Comparison of ENCODE assay signal across 29 cellular contexts in genomic region chr1:156538711-156539440, GRCh38. TPM values are rescaled to one million over a fixed set of nuclear protein-coding genes. Genes with fewer than 3 reads are reported as not detected.
"Had no signal": no experiment of that assay in that cellular context is flagged by ENCODE, and none has a peak within 500 bp of the region (broad histone marks: within the 10 kb centered on the region; RNA-seq: fewer than 3 reads in every experiment).

No MANE protein-coding gene starts in this region.

- DNase-seq: activated B cell treated with CpG ODN at 0.5 μM for 24 hours; activated CD4-positive, alpha-beta T cell treated with anti-CD3 and anti-CD28 coated beads for 36 hours; activated CD4-positive, alpha-beta T cell treated with anti-CD3 and anti-CD28 coated beads, Interleukin-2, amount 50 U/mL, for 4 hours; activated CD8-positive, alpha-beta memory T cell treated with anti-CD3 and anti-CD28 coated beads, Interleukin-2, amount 50 U/mL, for 48 hours; activated naive CD4-positive, alpha-beta T cell treated with anti-CD3 and anti-CD28 coated beads for 36 hours; activated naive CD8-positive, alpha-beta T cell treated with anti-CD3 and anti-CD28 coated beads, Interleukin-2, amount 50 U/mL, for 24 hours; activated T-cell treated with anti-CD3 and anti-CD28 coated beads, Interleukin-2, amount 50 U/mL, for 4 hours; body of pancreas; effector CD4-positive, alpha-beta T cell; foreskin keratinocyte; kidney; lower lobe of right lung; midbrain; right cardiac atrium; stimulated activated CD4-positive, alpha-beta T cell treated with anti-CD3 and anti-CD28 coated beads, Interleukin-4, amount 100 ng/mL, for 24 hours; stimulated activated naive CD4-positive, alpha-beta T cell treated with Interleukin-2 at 50 U/mL for 16 hours; T1000 had no signal

- H3K27me3 Mint-ChIP-seq: activated B cell treated with CpG ODN at 0.5 μM for 24 hours; activated CD4-positive, alpha-beta T cell treated with anti-CD3 and anti-CD28 coated beads for 36 hours; activated naive CD8-positive, alpha-beta T cell treated with anti-CD3 and anti-CD28 coated beads, Interleukin-2, amount 50 U/mL, for 24 hours; dendritic cell treated with granulocyte-macrophage colony-stimulating factor and Interleukin-4, amounts not matched to agents 40 ng/mL and 50 ng/mL, for 4 days; natural killer cell treated with Interleukin-12 subunit alpha and Interleukin-12 subunit beta and Interleukin-15 and Interleukin-18, amount 100 ng/mL, for 72 hours; type B pancreatic cell had no signal

- H3K4me3 ChIP-seq: body of pancreas, lower lobe of right lung, pancreas, thoracic aorta, vagina had no signal

- H3K27me3 ChIP-seq: body of pancreas, foreskin keratinocyte, pancreas, vagina had no signal

- H3K9me3 Mint-ChIP-seq: activated B cell treated with CpG ODN at 0.5 μM for 24 hours; activated naive CD4-positive, alpha-beta T cell treated with anti-CD3 and anti-CD28 coated beads for 36 hours; activated naive CD8-positive, alpha-beta T cell treated with anti-CD3 and anti-CD28 coated beads, Interleukin-2, amount 50 U/mL, for 24 hours; activated T-cell treated with anti-CD3 and anti-CD28 coated beads, Interleukin-2, amount 50 U/mL, for 4 hours; activated T-helper 2 cell treated with anti-CD3 and anti-CD28 coated beads, Interferon-gamma antibody, Interleukin-2, Interleukin-4, amounts not matched to agents 10 μg/mL and 5 μg/mL and 100 μg/mL, durations not matched to agents 14 hours and 24 hours and 36 hours; dendritic cell treated with granulocyte-macrophage colony-stimulating factor and Interleukin-4, amounts not matched to agents 40 ng/mL and 50 ng/mL, for 4 days; natural killer cell treated with Interleukin-12 subunit alpha and Interleukin-12 subunit beta and Interleukin-15 and Interleukin-18, amount 100 ng/mL, for 72 hours; T-helper 1 cell treated with Interleukin-12 subunit alpha and Interleukin-12 subunit beta and Interleukin-4 antibody, amounts not matched to agents 30 μg/mL and 1 μg/mL, for 36 hours; type B pancreatic cell had no signal

- H3K4me1 ChIP-seq: body of pancreas, foreskin keratinocyte, lower lobe of right lung, pancreas, vagina had no signal

- H3K4me3 Mint-ChIP-seq: activated B cell treated with CpG ODN at 0.5 μM for 24 hours; activated CD4-positive, alpha-beta T cell treated with anti-CD3 and anti-CD28 coated beads for 36 hours; activated naive CD4-positive, alpha-beta T cell treated with anti-CD3 and anti-CD28 coated beads for 36 hours; activated naive CD8-positive, alpha-beta T cell treated with anti-CD3 and anti-CD28 coated beads, Interleukin-2, amount 50 U/mL, for 24 hours; activated T-cell treated with anti-CD3 and anti-CD28 coated beads, Interleukin-2, amount 50 U/mL, for 4 hours; dendritic cell treated with granulocyte-macrophage colony-stimulating factor and Interleukin-4, amounts not matched to agents 40 ng/mL and 50 ng/mL, for 4 days; natural killer cell treated with Interleukin-12 subunit alpha and Interleukin-12 subunit beta and Interleukin-15 and Interleukin-18, amount 100 ng/mL, for 72 hours; T-helper 1 cell treated with Interleukin-12 subunit alpha and Interleukin-12 subunit beta and Interleukin-4 antibody, amounts not matched to agents 30 μg/mL and 1 μg/mL, for 36 hours; type B pancreatic cell had no signal

- H3K36me3 Mint-ChIP-seq: natural killer cell treated with Interleukin-12 subunit alpha and Interleukin-12 subunit beta and Interleukin-15 and Interleukin-18, amount 100 ng/mL, for 72 hours had no signal

- H3K9me3 ChIP-seq: body of pancreas, lower lobe of right lung, pancreas, thoracic aorta, vagina had no signal

- H3K4me1 Mint-ChIP-seq: activated B cell treated with CpG ODN at 0.5 μM for 24 hours; activated CD4-positive, alpha-beta T cell treated with anti-CD3 and anti-CD28 coated beads for 36 hours; activated naive CD8-positive, alpha-beta T cell treated with anti-CD3 and anti-CD28 coated beads, Interleukin-2, amount 50 U/mL, for 24 hours had no signal

- H3K36me3 ChIP-seq: lower lobe of right lung, pancreas, thoracic aorta, vagina had no signal

- FAIRE-seq: kidney, pancreas had no signal

- H3K27ac Mint-ChIP-seq: activated B cell treated with CpG ODN at 0.5 μM for 24 hours; activated CD4-positive, alpha-beta T cell treated with anti-CD3 and anti-CD28 coated beads for 36 hours; activated naive CD4-positive, alpha-beta T cell treated with anti-CD3 and anti-CD28 coated beads for 36 hours; activated T-helper 2 cell treated with anti-CD3 and anti-CD28 coated beads, Interferon-gamma antibody, Interleukin-2, Interleukin-4, amounts not matched to agents 10 μg/mL and 5 μg/mL and 100 μg/mL, durations not matched to agents 14 hours and 24 hours and 36 hours; T-helper 1 cell treated with Interleukin-12 subunit alpha and Interleukin-12 subunit beta and Interleukin-4 antibody, amounts not matched to agents 30 μg/mL and 1 μg/mL, for 36 hours; type B pancreatic cell had no signal

- ATAC-seq: activated CD4-positive, alpha-beta T cell treated with anti-CD3 and anti-CD28 coated beads for 36 hours; activated naive CD8-positive, alpha-beta T cell treated with anti-CD3 and anti-CD28 coated beads, Interleukin-2, amount 50 U/mL, for 24 hours; activated T-cell treated with anti-CD3 and anti-CD28 coated beads, Interleukin-2, amount 50 U/mL, for 4 hours; body of pancreas; foreskin keratinocyte; left lobe of liver; lower lobe of right lung; natural killer cell treated with Interleukin-12 subunit alpha and Interleukin-12 subunit beta and Interleukin-15 and Interleukin-18, amount 100 ng/mL, for 72 hours; right cardiac atrium had no signal

- H3K27ac ChIP-seq: body of pancreas, foreskin keratinocyte, lower lobe of right lung, pancreas, thoracic aorta, vagina had no signal

RNA-seq across cellular contexts. Expression of gene TTC24, which starts 40.6 kb away (rescaled TPM):
- total RNA-seq: body of pancreas, cardiac septum, foreskin keratinocyte, glomerular endothelial cell, left lobe of liver, lower lobe of right lung, pancreas, pulmonary artery endothelial cell, right cardiac atrium, thoracic aorta, vagina had no signal
- polyA plus RNA-seq: foreskin keratinocyte, pancreas, right cardiac atrium had no signal
